Comparison of ENCODE assay signal across 8 cellular contexts in the genomic region with DNA sequence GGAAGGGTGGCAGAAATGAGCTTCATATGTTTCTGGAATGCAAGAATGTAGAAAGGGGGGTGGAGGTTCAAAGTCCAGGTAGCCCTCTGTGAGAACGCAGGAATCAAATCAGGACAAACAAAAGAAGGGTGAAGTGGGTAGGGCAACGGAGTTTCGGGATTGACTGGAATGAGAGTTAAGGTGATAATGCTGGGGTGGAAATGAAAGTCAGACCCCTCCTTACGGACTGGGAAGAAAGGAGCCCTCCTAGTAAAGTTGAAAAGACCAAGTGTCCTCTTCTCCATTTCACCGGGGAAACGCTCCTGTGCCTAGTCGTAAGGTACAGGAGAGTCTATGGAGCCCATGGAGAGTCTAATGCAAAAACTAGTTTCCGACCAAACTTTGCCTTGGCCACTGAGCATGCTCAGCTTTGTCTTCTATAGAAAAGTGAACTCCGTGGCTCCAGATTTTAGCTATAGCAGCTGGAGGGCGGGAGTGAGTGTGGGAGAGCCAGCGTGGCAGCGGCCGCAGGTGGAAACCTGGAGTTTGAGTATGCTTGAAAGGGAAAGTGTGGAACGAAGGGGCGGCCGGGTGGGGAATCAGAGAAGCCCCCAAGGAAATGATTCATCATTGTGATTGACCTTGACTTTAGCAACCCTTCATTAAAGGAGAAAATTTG. TPM values are rescaled to one million over a fixed set of nuclear protein-coding genes. Genes with fewer than 3 reads are reported as not detected.
DNase-seq lines count a peak whose midpoint lies in the region; ATAC-seq and TF ChIP-seq lines count a peak whose summit lies in the region.

No MANE protein-coding gene starts in this region.

- peaks cover 15% of the 10 kb centered on the region for H3K27me3 Mint-ChIP-seq in activated naive CD4-positive, alpha-beta T cell treated with anti-CD3 and anti-CD28 coated beads, Interleukin-2, amount 50 U/mL, for 24 hours
- no peaks in the 10 kb centered on the region for H3K27me3 Mint-ChIP-seq in osteocyte (ENCODE audit: unreplicated experiment)

- no peak for TF ChIP-seq CTCF in OCI-LY3 (IDR thresholded peaks at IDR 0.05; ENCODE audit: low read depth, low read length)
- TF ChIP-seq CTCF in osteocyte (IDR thresholded peaks at IDR 0.05): no peak

- H3K9me3 ChIP-seq in HUES6 (ENCODE audit: control insufficient read depth, insufficient read depth, low read depth, low read length) (peaks cover 3% of the 10 kb centered on the region; the same call in 1 of the 2 replicates), OCI-LY3 (ENCODE audit: insufficient read depth, low read length) (peaks cover 4% of the 10 kb centered on the region; the same call in 1 of the 2 replicates)

- peak overlapping the region; percentile 96 for H3K4me3 Mint-ChIP-seq in activated naive CD4-positive, alpha-beta T cell treated with anti-CD3 and anti-CD28 coated beads, Interleukin-2, amount 50 U/mL, for 24 hours
- peak overlapping the region; percentile 98 for H3K4me3 Mint-ChIP-seq in osteocyte (ENCODE audit: unreplicated experiment)

- intact Hi-C loops in Right ventricle myocardium superior (cut with DNase I): loop anchor here (5.0 kb wide), 1 partner anchor 164 kb away; no protein-coding TSS in a partner anchor

- H3K36me3 ChIP-seq in HUES6 (ENCODE audit: control insufficient read depth, insufficient read depth, low read length) (no peaks in the 10 kb centered on the region), OCI-LY3 (replicated peaks; ENCODE audit: low read depth, low read length) (no peaks in the 10 kb centered on the region)

- peaks cover 5% of the 10 kb centered on the region for H3K4me1 ChIP-seq in HUES6 (ENCODE audit: control insufficient read depth, insufficient read depth, low read length)
- peaks cover 17% of the 10 kb centered on the region for H3K4me1 ChIP-seq in OCI-LY3 (ENCODE audit: low read length)

- H2AFZ ChIP-seq in OCI-LY3 (ENCODE audit: low read depth, low read length): peak overlapping the region; percentile 85

- no peak overlapping the region for H3K27ac ChIP-seq in HUES6 (ENCODE audit: low read depth, low read length)
- H3K27ac ChIP-seq in OCI-LY3 (ENCODE audit: low read length): no peak overlapping the region

- no peaks in the 10 kb centered on the region for H3K9me3 Mint-ChIP-seq in activated naive CD4-positive, alpha-beta T cell treated with anti-CD3 and anti-CD28 coated beads, Interleukin-2, amount 50 U/mL, for 24 hours
- peaks cover 13% of the 10 kb centered on the region for H3K9me3 Mint-ChIP-seq in osteocyte (ENCODE audit: unreplicated experiment)

- no peaks in the 10 kb centered on the region for H4K20me1 ChIP-seq in OCI-LY3 (ENCODE audit: insufficient read depth, low read length)

- peak; percentile 41 for ATAC-seq in Right ventricle myocardium superior (ENCODE audit: poor library complexity)
- no peak for ATAC-seq in GM19467 (IDR thresholded peaks at IDR 0.05; ENCODE audit: unreplicated experiment)

- peak overlapping the region; percentile 83 for H3K4me3 ChIP-seq in HUES6 (ENCODE audit: low read depth, low read length)
- peak overlapping the region; percentile 86 for H3K4me3 ChIP-seq in OCI-LY3 (ENCODE audit: low read length)

- H3K27ac Mint-ChIP-seq in activated naive CD4-positive, alpha-beta T cell treated with anti-CD3 and anti-CD28 coated beads, Interleukin-2, amount 50 U/mL, for 24 hours: peak overlapping the region; percentile 32
- peak overlapping the region; percentile 99 for H3K27ac Mint-ChIP-seq in osteocyte (ENCODE audit: unreplicated experiment)

- H3K9ac ChIP-seq in HUES6 (ENCODE audit: low read length): peak overlapping the region; percentile 80
- peak overlapping the region; percentile 61 for H3K9ac ChIP-seq in OCI-LY3 (ENCODE audit: low read length)

- peaks cover 3% of the 10 kb centered on the region for H3K36me3 Mint-ChIP-seq in activated naive CD4-positive, alpha-beta T cell treated with anti-CD3 and anti-CD28 coated beads, Interleukin-2, amount 50 U/mL, for 24 hours
- H3K36me3 Mint-ChIP-seq in osteocyte (ENCODE audit: unreplicated experiment): peaks cover 8% of the 10 kb centered on the region

- H3K4me2 ChIP-seq in OCI-LY3 (ENCODE audit: low read length): peak overlapping the region; percentile 93

- peak; percentile 8 for DNase-seq in activated gamma-delta T cell treated with anti-CD3 and anti-CD28 coated beads, Interleukin-2, amount 50 U/mL, for 16 hours (ENCODE audit: low read depth)
- DNase-seq in activated gamma-delta T cell (lab: John Stamatoyannopoulos, UW) (no peak), Right ventricle myocardium superior (no peak), osteocyte (ENCODE audit: extremely low spot score, unreplicated experiment) (peak; percentile 87)

- H3K4me1 Mint-ChIP-seq in activated naive CD4-positive, alpha-beta T cell treated with anti-CD3 and anti-CD28 coated beads, Interleukin-2, amount 50 U/mL, for 24 hours: peaks cover 13% of the 10 kb centered on the region
- H3K4me1 Mint-ChIP-seq in osteocyte (ENCODE audit: unreplicated experiment): peaks cover 30% of the 10 kb centered on the region

- H3K79me2 ChIP-seq in OCI-LY3 (ENCODE audit: low read length): peaks cover 7% of the 10 kb centered on the region; the same call in 1 of the 2 replicates

- peaks cover 33% of the 10 kb centered on the region for H3K27me3 ChIP-seq in HUES6 (ENCODE audit: control insufficient read depth, insufficient read depth, low read length)
- H3K27me3 ChIP-seq in OCI-LY3 (ENCODE audit: low read depth, low read length): peaks cover 23% of the 10 kb centered on the region; the same call in 1 of the 2 replicates

RNA-seq across cellular contexts. Expression of a gene that starts 1.4 kb away (rescaled TPM):
- 1.8 TPM for total RNA-seq in Right ventricle myocardium superior
- 7.4 and 7.6 TPM in 2 replicates for total RNA-seq in osteocyte

Comparison
In these comparisons a context has a peak if more than half of its experiments do, and no peak if none do; other contexts are left out.
1. DNase-seq: peak in activated gamma-delta T cell treated with anti-CD3 and anti-CD28 coated beads, Interleukin-2, amount 50 U/mL, for 16 hours (single experiment) and osteocyte (single experiment); none in activated gamma-delta T cell (single experiment) and Right ventricle myocardium superior (single experiment).